In genomic region chr16:71961066-71962039, GRCh38 we compare ENCODE assay signal across 1 cellular context.
TF ChIP-seq lines count a peak whose summit lies in the region.

No MANE protein-coding gene starts in this region.

TF ChIP-seq in GM12878, 131 proteins besides CTCF, POLR2A, EP300 and RAD21 (continued from another document):
- no peak for TF ChIP-seq GABPA (IDR thresholded peaks at IDR 0.05; ENCODE audit: low read depth)
- TF ChIP-seq ZNF207 (IDR thresholded peaks at IDR 0.05; ENCODE audit: borderline replicate concordance), result no peak
- TF ChIP-seq IRF5 (IDR thresholded peaks at IDR 0.05; ENCODE audit: borderline replicate concordance), result no peak
- no peak for TF ChIP-seq MEF2A (IDR thresholded peaks at IDR 0.05; ENCODE audit: insufficient read depth, low read depth, low read length)
- TF ChIP-seq RELA (IDR thresholded peaks at IDR 0.05; ENCODE audit: borderline replicate concordance, partially characterized antibody), result no peak
- no peak for TF ChIP-seq ZNF384 (IDR thresholded peaks at IDR 0.05; ENCODE audit: borderline replicate concordance, low read depth, low read length)
- no peak for TF ChIP-seq USF2 (IDR thresholded peaks at IDR 0.05; ENCODE audit: borderline replicate concordance, low read depth, low read length)
- TF ChIP-seq SIX5 (IDR thresholded peaks at IDR 0.05; ENCODE audit: low read depth, low read length, severe bottlenecking), result no peak
- TF ChIP-seq BCL11A (IDR thresholded peaks at IDR 0.05; ENCODE audit: low read depth, low read length), result no peak
- TF ChIP-seq MXI1 (IDR thresholded peaks at IDR 0.05; ENCODE audit: low read depth, low read length), result no peak
- no peak for TF ChIP-seq CHD4 (IDR thresholded peaks at IDR 0.05)
- no peak for TF ChIP-seq REST (IDR thresholded peaks at IDR 0.05; ENCODE audit: low read depth, low read length)
- no peak for TF ChIP-seq EZH2 (IDR thresholded peaks at IDR 0.05; ENCODE audit: borderline replicate concordance, control insufficient read depth, low read depth, low read length)
- TF ChIP-seq NRF1 (conservative IDR thresholded peaks at IDR 0.05; ENCODE audit: low read depth, low read length), result no peak
- TF ChIP-seq CBX3 (IDR thresholded peaks at IDR 0.05; ENCODE audit: borderline replicate concordance, low read depth), result no peak
- TF ChIP-seq BHLHE40 (IDR thresholded peaks at IDR 0.05; ENCODE audit: borderline replicate concordance in 1 of 2, low read depth in 2 of 2, low read length in 1 of 2), result 0 out of 4 replicates have a peak, but pooled peaks of 1 of the 2 experiments have one; percentile 32
- TF ChIP-seq ZSCAN29 (IDR thresholded peaks at IDR 0.05), result no peak
- no peak for TF ChIP-seq HCFC1 (IDR thresholded peaks at IDR 0.05; ENCODE audit: low read length)
- peak; percentile 18 for TF ChIP-seq MEF2B (IDR thresholded peaks at IDR 0.05; ENCODE audit: partially characterized antibody, poor library complexity, severe bottlenecking)
- TF ChIP-seq SKIL (IDR thresholded peaks at IDR 0.05; ENCODE audit: low read depth, poor library complexity, severe bottlenecking), result peak; percentile 51
- TF ChIP-seq EED (IDR thresholded peaks at IDR 0.05; ENCODE audit: low read depth), result peak; percentile 32; the same call in 1 of the 2 replicates
